8 cellular contexts compared by ENCODE assay signal in genomic region chr5:96662725-96663513, GRCh38. TPM values are rescaled to one million over a fixed set of nuclear protein-coding genes. Genes with fewer than 3 reads are reported as not detected.
DNase-seq lines count a peak whose midpoint lies in the region; ATAC-seq and TF ChIP-seq lines count a peak whose summit lies in the region.

No MANE protein-coding gene starts in this region.

- peak overlapping the region; percentile 99 for H3K27ac Mint-ChIP-seq in activated CD4-positive, alpha-beta T cell treated with anti-CD3 and anti-CD28 coated beads, Interleukin-2, amount 10 ng/mL, durations not matched to agents 24 days and 14 days

- DNase-seq in AG09309 (ENCODE audit: low read depth), result no peak
- DNase-seq in NCI-H2227 treated with DMSO at 0.1 percent for 48 hours (lab: John Stamatoyannopoulos, UW), result peak; percentile 70
- peak; percentile 96 for DNase-seq in activated CD4-positive, alpha-beta T cell treated with anti-CD3 and anti-CD28 coated beads, Interleukin-2, amount 10 ng/mL, durations not matched to agents 24 days and 14 days
- DNase-seq in coronary artery (ENCODE audit: low spot score), result peak; percentile 98
- peak; percentile 95 to 98 for DNase-seq in left lung
- DNase-seq in stimulated activated CD4-positive, alpha-beta T cell treated with anti-CD3 and anti-CD28 coated beads, Interleukin-2, amount 100 ng/mL, for 48 hours, result peak; percentile 79 to 85

- H3K4me3 ChIP-seq in AG09309 (ENCODE audit: control insufficient read depth, low read depth, low read length), result peak overlapping the region; percentile 72
- peak overlapping the region; percentile 99 for H3K4me3 ChIP-seq in coronary artery
- peak overlapping the region; percentile 83 to 89 for H3K4me3 ChIP-seq in left lung

- no peaks in the 10 kb centered on the region for H3K36me3 ChIP-seq in left lung

- no peaks in the 10 kb centered on the region for H3K36me3 Mint-ChIP-seq in activated CD4-positive, alpha-beta T cell treated with anti-CD3 and anti-CD28 coated beads, Interleukin-2, amount 10 ng/mL, durations not matched to agents 24 days and 14 days (ENCODE audit: low read depth)

- TF ChIP-seq CTCF in AG09309 (IDR thresholded peaks at IDR 0.05; ENCODE audit: control insufficient read depth, insufficient read depth, low read depth, low read length, missing control alignments) (no peak), coronary artery (IDR thresholded peaks at IDR 0.05) (no peak), left lung (IDR thresholded peaks at IDR 0.05) (no peak)

- H3K4me3 Mint-ChIP-seq in activated CD4-positive, alpha-beta T cell treated with anti-CD3 and anti-CD28 coated beads, Interleukin-2, amount 10 ng/mL, durations not matched to agents 24 days and 14 days, result peak overlapping the region; percentile 99

- peak; percentile 84 for ATAC-seq in GM18907 (IDR thresholded peaks at IDR 0.05; ENCODE audit: unreplicated experiment)
- ATAC-seq in HG03135 (IDR thresholded peaks at IDR 0.05; ENCODE audit: unreplicated experiment), result peak; percentile 70
- ATAC-seq in left lung, result peak; percentile 92

- H3K27ac ChIP-seq in coronary artery, result peak overlapping the region; percentile 99 to 100
- H3K27ac ChIP-seq in left lung, result peak overlapping the region; percentile 97 to 99

- peaks cover 49% of the 10 kb centered on the region for H3K4me1 Mint-ChIP-seq in activated CD4-positive, alpha-beta T cell treated with anti-CD3 and anti-CD28 coated beads, Interleukin-2, amount 10 ng/mL, durations not matched to agents 24 days and 14 days

- no peaks in the 10 kb centered on the region for H3K9me3 ChIP-seq in left lung

- no peaks in the 10 kb centered on the region for H3K27me3 ChIP-seq in left lung

- intact Hi-C loops in activated CD4-positive, alpha-beta T cell treated with anti-CD3 and anti-CD28 coated beads, Interleukin-2, amount 10 ng/mL, durations not matched to agents 24 days and 14 days (cut with micrococcal nuclease), result loop anchor here (1.0 to 5.0 kb wide), 9 partner anchors 40 to 1017 kb away; partner anchors contain the start of genes ERAP1, ERAP2, GLRX and RFESD
- intact Hi-C loops in left lung (cut with DNase I), result no loop called here

- H3K27me3 Mint-ChIP-seq in activated CD4-positive, alpha-beta T cell treated with anti-CD3 and anti-CD28 coated beads, Interleukin-2, amount 10 ng/mL, durations not matched to agents 24 days and 14 days, result peaks cover 12% of the 10 kb centered on the region

- no peaks in the 10 kb centered on the region for H3K9me3 Mint-ChIP-seq in activated CD4-positive, alpha-beta T cell treated with anti-CD3 and anti-CD28 coated beads, Interleukin-2, amount 10 ng/mL, durations not matched to agents 24 days and 14 days

- H3K4me1 ChIP-seq in left lung, result peaks cover 14 to 32% of the 10 kb centered on the region in 2 donors

RNA-seq across cellular contexts. Expression of gene CAST, which starts 0.7 kb away (rescaled TPM):
- total RNA-seq in activated CD4-positive, alpha-beta T cell treated with anti-CD3 and anti-CD28 coated beads, Interleukin-2, amount 10 ng/mL, durations not matched to agents 24 days and 14 days, result 99.3 and 104 TPM in 2 replicates
- total RNA-seq in left lung, result 100 to 1,000 TPM; 232 to 264 TPM
